In genomic region chr2:191635333-191636234, GRCh38 we compare ENCODE assay signal across 1 cellular context.
TF ChIP-seq lines count a peak whose summit lies in the region.

No MANE protein-coding gene starts in this region.

TF ChIP-seq in GM12878, 131 proteins besides CTCF, POLR2A, EP300 and RAD21 (continued from another document):
- TF ChIP-seq TCF12 (IDR thresholded peaks at IDR 0.05; ENCODE audit: low read depth, low read length), result peak; percentile 67; the same call in 1 of the 2 replicates
- TF ChIP-seq HDAC2 (IDR thresholded peaks at IDR 0.05), result no peak
- no peak for TF ChIP-seq SP1 (IDR thresholded peaks at IDR 0.05; ENCODE audit: low read depth, low read length)
- TF ChIP-seq ETV6 (conservative IDR thresholded peaks at IDR 0.05 in 1 of 2, IDR thresholded peaks at IDR 0.05 in 1 of 2; ENCODE audit: borderline replicate concordance in 1 of 2, low read depth in 1 of 2), result peak in 1 of 2 experiments; percentile 74; a peak in 2 of 4 replicates
- no peak for TF ChIP-seq BHLHE40 (IDR thresholded peaks at IDR 0.05; ENCODE audit: borderline replicate concordance in 1 of 2, low read depth in 2 of 2, low read length in 1 of 2)
- TF ChIP-seq FOXM1 (IDR thresholded peaks at IDR 0.05; ENCODE audit: low read depth, low read length), result 0 out of 2 replicates have a peak, but pooled peaks have one; percentile 19
- TF ChIP-seq ATF7 (IDR thresholded peaks at IDR 0.05; ENCODE audit: low read depth), result peak; percentile 38; the same call in 1 of the 2 replicates
- TF ChIP-seq CHD2 (IDR thresholded peaks at IDR 0.05; ENCODE audit: borderline replicate concordance, low read depth, low read length), result no peak
- TF ChIP-seq NR2F1 (conservative IDR thresholded peaks at IDR 0.05), result no peak
- TF ChIP-seq MEF2A (IDR thresholded peaks at IDR 0.05; ENCODE audit: insufficient read depth, low read depth, low read length), result 0 out of 2 replicates have a peak, but pooled peaks have one; percentile 48
- no peak for TF ChIP-seq KAT2A (conservative IDR thresholded peaks at IDR 0.05; ENCODE audit: control insufficient read depth, low read depth, low read length)
- TF ChIP-seq TCF7 (IDR thresholded peaks at IDR 0.05; ENCODE audit: borderline replicate concordance), result no peak
- TF ChIP-seq USF1 (IDR thresholded peaks at IDR 0.05; ENCODE audit: borderline replicate concordance, extremely low read length, insufficient read depth, low read depth, low read length), result no peak
- TF ChIP-seq JUNB (IDR thresholded peaks at IDR 0.05), result peak; percentile 86
- no peak for TF ChIP-seq ZNF24 (IDR thresholded peaks at IDR 0.05)
- no peak for TF ChIP-seq HDGF (IDR thresholded peaks at IDR 0.05)
- no peak for TF ChIP-seq ZNF384 (IDR thresholded peaks at IDR 0.05; ENCODE audit: borderline replicate concordance, low read depth, low read length)
- TF ChIP-seq MTA2 (IDR thresholded peaks at IDR 0.05; ENCODE audit: low read depth), result no peak
- 0 out of 2 replicates have a peak, but pooled peaks have one; percentile 41 for TF ChIP-seq CREB1 (IDR thresholded peaks at IDR 0.05; ENCODE audit: low read depth)
- peak; percentile 62; the same call in 1 of the 2 replicates for TF ChIP-seq JUND (IDR thresholded peaks at IDR 0.05; ENCODE audit: low read depth, low read length)
- TF ChIP-seq IRF4 (IDR thresholded peaks at IDR 0.05; ENCODE audit: low read depth, low read length), result peak; percentile 51; the same call in 1 of the 2 replicates
- no peak for TF ChIP-seq MXI1 (IDR thresholded peaks at IDR 0.05; ENCODE audit: low read depth, low read length)
- no peak for TF ChIP-seq STAT1 (conservative IDR thresholded peaks at IDR 0.05)
- no peak for TF ChIP-seq MAX (IDR thresholded peaks at IDR 0.05; ENCODE audit: low read depth, low read length)
- TF ChIP-seq ZNF592 (IDR thresholded peaks at IDR 0.05), result no peak
- TF ChIP-seq SUZ12 (IDR thresholded peaks at IDR 0.05; ENCODE audit: unreplicated experiment), result no peak
- TF ChIP-seq USF2 (IDR thresholded peaks at IDR 0.05; ENCODE audit: borderline replicate concordance, low read depth, low read length), result no peak
- peak; percentile 84 for TF ChIP-seq RUNX3 (IDR thresholded peaks at IDR 0.05; ENCODE audit: low read length)
- TF ChIP-seq EED (IDR thresholded peaks at IDR 0.05; ENCODE audit: low read depth), result 0 out of 2 replicates have a peak, but pooled peaks have one; percentile 24
- TF ChIP-seq ZBTB4 (CRISPR knock-in tag; IDR thresholded peaks at IDR 0.05), result no peak
- no peak for TF ChIP-seq PAX8 (IDR thresholded peaks at IDR 0.05)
- TF ChIP-seq CHD4 (IDR thresholded peaks at IDR 0.05), result no peak
- TF ChIP-seq ASH2L (IDR thresholded peaks at IDR 0.05; ENCODE audit: borderline replicate concordance, low read depth), result no peak
- 0 out of 2 replicates have a peak, but pooled peaks have one; percentile 61 for TF ChIP-seq ATF2 (IDR thresholded peaks at IDR 0.05; ENCODE audit: low read length)
- no peak for TF ChIP-seq RFX5 (IDR thresholded peaks at IDR 0.05; ENCODE audit: low read depth, low read length)
